22 cellular contexts compared by ENCODE assay signal in the genomic region with DNA sequence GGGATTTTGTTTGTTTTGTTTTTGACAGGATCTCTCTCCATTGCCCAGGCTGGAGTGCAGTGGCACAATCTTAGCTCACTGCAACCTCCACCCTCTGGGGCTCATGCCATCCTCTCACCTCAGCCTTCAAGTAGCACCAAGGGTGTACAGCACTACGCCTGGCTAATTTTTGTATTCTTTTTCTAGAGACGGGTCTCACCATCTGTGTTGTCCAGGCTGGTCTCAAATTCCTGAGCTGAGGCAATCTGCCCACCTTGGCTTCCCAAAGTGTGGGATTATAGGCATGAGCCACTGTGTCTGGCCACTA. TPM values are rescaled to one million over a fixed set of nuclear protein-coding genes. Genes with fewer than 3 reads are reported as not detected.
A peak's percentile ranks its signal among the peaks of the same experiment; 100 is the strongest.
DNase-seq lines count a peak whose midpoint lies in the region; ATAC-seq and TF ChIP-seq lines count a peak whose summit lies in the region.
"Had no signal": no experiment of that assay in that cellular context is flagged by ENCODE, and none has a peak within 500 bp of the region (broad histone marks: within the 10 kb centered on the region; RNA-seq: fewer than 3 reads in every experiment).

No MANE protein-coding gene starts in this region.

- H3K4me2 ChIP-seq in SU-DHL-6 (ENCODE audit: low read depth, low read length, poor library complexity, severe bottlenecking), result peak overlapping the region; percentile 88
- H3K4me2 ChIP-seq: BLaER1 had no signal

- peaks cover 14% of the 10 kb centered on the region for H3K36me3 Mint-ChIP-seq in activated CD8-positive, alpha-beta T cell treated with anti-CD3 and anti-CD28 coated beads, Interleukin-2, amount 10 ng/mL, durations not matched to agents 7 days and 5 days (ENCODE audit: low read depth)
- peaks cover 1% of the 10 kb centered on the region for H3K36me3 Mint-ChIP-seq in activated CD8-positive, alpha-beta T cell treated with anti-CD3 and anti-CD28 coated beads for 36 hours (ENCODE audit: low read depth)
- H3K36me3 Mint-ChIP-seq in natural killer cell, result no peaks in the 10 kb centered on the region

- TF ChIP-seq CTCF in activated CD8-positive, alpha-beta T cell treated with anti-CD3 and anti-CD28 coated beads for 36 hours (IDR thresholded peaks at IDR 0.05), result no peak
- TF ChIP-seq CTCF in SU-DHL-6 (IDR thresholded peaks at IDR 0.05; ENCODE audit: insufficient read depth, low read length, poor library complexity, severe bottlenecking), result no peak
- no peak for TF ChIP-seq CTCF in natural killer cell (IDR thresholded peaks at IDR 0.05)

- H3K27me3 ChIP-seq in SU-DHL-6 (ENCODE audit: low read length), result no peaks in the 10 kb centered on the region
- H3K27me3 ChIP-seq: BLaER1, Peyer's patch had no signal

- H3F3A ChIP-seq in SU-DHL-6 (ENCODE audit: insufficient read depth), result peaks cover 53% of the 10 kb centered on the region

- peaks cover 52% of the 10 kb centered on the region for H3K79me2 ChIP-seq in SU-DHL-6 (ENCODE audit: insufficient read depth, low read length)

- no peaks in the 10 kb centered on the region for H3K27me3 Mint-ChIP-seq in activated CD8-positive, alpha-beta T cell treated with anti-CD3 and anti-CD28 coated beads, Interleukin-2, amount 10 ng/mL, durations not matched to agents 7 days and 5 days (ENCODE audit: low read depth)
- no peaks in the 10 kb centered on the region for H3K27me3 Mint-ChIP-seq in activated CD8-positive, alpha-beta T cell treated with anti-CD3 and anti-CD28 coated beads for 36 hours
- H3K27me3 Mint-ChIP-seq in natural killer cell (ENCODE audit: low read depth in 2 of 2), result no peaks in the 10 kb centered on the region
- H3K27me3 Mint-ChIP-seq: CD4-positive, alpha-beta T cell had no signal

- no peaks in the 10 kb centered on the region for H3K36me3 ChIP-seq in SU-DHL-6 (ENCODE audit: low read length)
- H3K36me3 ChIP-seq: BLaER1, Peyer's patch had no signal

- no peaks in the 10 kb centered on the region for H3K9me2 ChIP-seq in SU-DHL-6 (replicated peaks; ENCODE audit: insufficient read depth, low read length)

- no peak overlapping the region for H3K4me3 Mint-ChIP-seq in activated CD8-positive, alpha-beta T cell treated with anti-CD3 and anti-CD28 coated beads, Interleukin-2, amount 10 ng/mL, durations not matched to agents 7 days and 5 days
- no peak overlapping the region for H3K4me3 Mint-ChIP-seq in activated CD8-positive, alpha-beta T cell treated with anti-CD3 and anti-CD28 coated beads for 36 hours
- H3K4me3 Mint-ChIP-seq in natural killer cell, result peak overlapping the region; percentile 64
- H3K4me3 Mint-ChIP-seq: CD4-positive, alpha-beta T cell had no signal

- peak overlapping the region; percentile 95 for H3K27ac ChIP-seq in SU-DHL-6 (ENCODE audit: low read depth, low read length)
- H3K27ac ChIP-seq: 22Rv1, BLaER1, GM23248 had no signal

- intact Hi-C loops in activated CD8-positive, alpha-beta T cell treated with anti-CD3 and anti-CD28 coated beads for 36 hours (cut with micrococcal nuclease), result no loop called here
- intact Hi-C loops in natural killer cell (cut with micrococcal nuclease), result no loop called here

- no peak overlapping the region for H2AFZ ChIP-seq in SU-DHL-6 (ENCODE audit: low read depth, low read length, severe bottlenecking)
- H2AFZ ChIP-seq: GM23248 had no signal

- DNase-seq in activated CD8-positive, alpha-beta T cell treated with anti-CD3 and anti-CD28 coated beads, Interleukin-2, amount 10 ng/mL, durations not matched to agents 7 days and 5 days, result no peak
- no peak for DNase-seq in activated CD8-positive, alpha-beta T cell treated with anti-CD3 and anti-CD28 coated beads for 36 hours
- DNase-seq in natural killer cell (no peak), amniotic stem cell (lab: John Stamatoyannopoulos, UW) (no peak)
- DNase-seq in effector CD8-positive, alpha-beta T cell (lab: John Stamatoyannopoulos, UW), result no peak
- DNase-seq: CD4-positive, alpha-beta T cell; GM23248; H7; NCI-H1092; NCI-H1417 treated with DMSO at 0.1 percent for 48 hours; NCI-H1694 treated with DMSO at 0.1 percent for 48 hours; NCI-H2227 treated with DMSO at 0.1 percent for 48 hours; NCI-H526 treated with DMSO at 0.1 percent for 48 hours; Peyer's patch; SHP77 treated with DMSO at 0.1 percent for 48 hours had no signal

- no peak for ATAC-seq in activated CD8-positive, alpha-beta T cell treated with anti-CD3 and anti-CD28 coated beads, Interleukin-2, amount 10 ng/mL, durations not matched to agents 7 days and 5 days
- ATAC-seq in activated CD8-positive, alpha-beta T cell treated with anti-CD3 and anti-CD28 coated beads for 36 hours, result no peak
- ATAC-seq in natural killer cell (peak; percentile 44 to 71 (median 61)), GM19035 (IDR thresholded peaks at IDR 0.05; ENCODE audit: unreplicated experiment) (no peak), GM21526 (IDR thresholded peaks at IDR 0.05; ENCODE audit: low FRiP score, unreplicated experiment) (no peak)
- ATAC-seq: HepG2, K562 had no signal

- H3K9ac ChIP-seq in SU-DHL-6 (ENCODE audit: low read length), result peak overlapping the region; percentile 10
- H3K9ac ChIP-seq: BLaER1, GM23248 had no signal

- H4K20me1 ChIP-seq in SU-DHL-6 (ENCODE audit: low read depth, low read length), result no peaks in the 10 kb centered on the region

- POLR2A ChIA-PET in activated CD8-positive, alpha-beta T cell treated with anti-CD3 and anti-CD28 coated beads, Interleukin-2, amount 10 ng/mL, durations not matched to agents 7 days and 5 days (lab: Charles Lee), result no interaction called here
- POLR2A ChIA-PET in activated CD8-positive, alpha-beta T cell treated with anti-CD3 and anti-CD28 coated beads for 36 hours (lab: Charles Lee), result interaction anchor here (1.1 kb wide), 1 partner anchor 10 kb away, joined by 3 read pairs; no protein-coding TSS in a partner anchor

- no peak overlapping the region for H3K4me3 ChIP-seq in SU-DHL-6 (ENCODE audit: insufficient read depth, low read length, poor library complexity, severe bottlenecking)
- H3K4me3 ChIP-seq: BLaER1, GM23248, K562, Peyer's patch had no signal

- H3K4me1 Mint-ChIP-seq in activated CD8-positive, alpha-beta T cell treated with anti-CD3 and anti-CD28 coated beads, Interleukin-2, amount 10 ng/mL, durations not matched to agents 7 days and 5 days (ENCODE audit: low read depth), result peaks cover 20% of the 10 kb centered on the region
- H3K4me1 Mint-ChIP-seq in activated CD8-positive, alpha-beta T cell treated with anti-CD3 and anti-CD28 coated beads for 36 hours (ENCODE audit: low read depth), result peaks cover 8% of the 10 kb centered on the region
- H3K4me1 Mint-ChIP-seq in natural killer cell, result peaks cover 30 to 48% of the 10 kb centered on the region in 2 donors

- CTCF ChIA-PET in activated CD8-positive, alpha-beta T cell treated with anti-CD3 and anti-CD28 coated beads, Interleukin-2, amount 10 ng/mL, durations not matched to agents 7 days and 5 days (lab: Charles Lee), result interaction anchor here (1.0 to 2.6 kb wide), 2 partner anchors 109 to 193 kb away, joined by 3 to 8 read pairs; no protein-coding TSS in a partner anchor
- CTCF ChIA-PET in activated CD8-positive, alpha-beta T cell treated with anti-CD3 and anti-CD28 coated beads for 36 hours (lab: Charles Lee), result no interaction called here

- no peaks in the 10 kb centered on the region for H3K9me3 Mint-ChIP-seq in activated CD8-positive, alpha-beta T cell treated with anti-CD3 and anti-CD28 coated beads, Interleukin-2, amount 10 ng/mL, durations not matched to agents 7 days and 5 days (ENCODE audit: insufficient read depth)
- no peaks in the 10 kb centered on the region for H3K9me3 Mint-ChIP-seq in activated CD8-positive, alpha-beta T cell treated with anti-CD3 and anti-CD28 coated beads for 36 hours
- H3K9me3 Mint-ChIP-seq in natural killer cell, result no peaks in the 10 kb centered on the region
- H3K9me3 Mint-ChIP-seq: CD4-positive, alpha-beta T cell had no signal

- H3K27ac Mint-ChIP-seq in activated CD8-positive, alpha-beta T cell treated with anti-CD3 and anti-CD28 coated beads, Interleukin-2, amount 10 ng/mL, durations not matched to agents 7 days and 5 days, result peak overlapping the region; percentile 2
- H3K27ac Mint-ChIP-seq in activated CD8-positive, alpha-beta T cell treated with anti-CD3 and anti-CD28 coated beads for 36 hours, result no peak overlapping the region
- peak overlapping the region; percentile 77 to 79 for H3K27ac Mint-ChIP-seq in natural killer cell
- H3K27ac Mint-ChIP-seq: CD4-positive, alpha-beta T cell had no signal

- no peaks in the 10 kb centered on the region for H3K9me3 ChIP-seq in SU-DHL-6 (ENCODE audit: insufficient read depth, low read length)
- H3K9me3 ChIP-seq: BLaER1, Peyer's patch had no signal

RNA-seq across cellular contexts. Expression of gene GCNT1, which starts 7.3 kb away (rescaled TPM):
- total RNA-seq in activated CD8-positive, alpha-beta T cell treated with anti-CD3 and anti-CD28 coated beads, Interleukin-2, amount 10 ng/mL, durations not matched to agents 7 days and 5 days, result 1 to 10 TPM; 7.7 to 8.0 TPM
- 1 to 10 TPM; 3.5 to 4.9 TPM for total RNA-seq in activated CD8-positive, alpha-beta T cell treated with anti-CD3 and anti-CD28 coated beads for 36 hours
- total RNA-seq in natural killer cell, result 10 to 100 TPM in 2 of 3 donors, 1 to 10 TPM in 1; 8.6 to 23.7 (median 18.5) TPM

Comparison
In these comparisons a context has a peak if more than half of its experiments do, and no peak if none do; other contexts are left out.
1. ATAC-seq: peak in natural killer cell (3 of 3); none in activated CD8-positive, alpha-beta T cell treated with anti-CD3 and anti-CD28 coated beads, Interleukin-2, amount 10 ng/mL, durations not matched to agents 7 days and 5 days (single experiment), activated CD8-positive, alpha-beta T cell treated with anti-CD3 and anti-CD28 coated beads for 36 hours (single experiment), GM19035 (single experiment) and GM21526 (single experiment).